ENCODE assay signal across 13 cellular contexts in genomic region chr2:25257931-25258771, GRCh38.
A peak's percentile ranks its signal among the peaks of the same experiment; 100 is the strongest.
DNase-seq lines count a peak whose midpoint lies in the region; ATAC-seq, FAIRE-seq and TF ChIP-seq lines count a peak whose summit lies in the region.
"Had no signal": no experiment of that assay in that cellular context is flagged by ENCODE, and none has a peak within 500 bp of the region (broad histone marks: within the 10 kb centered on the region; RNA-seq: fewer than 3 reads in every experiment).

No MANE protein-coding gene starts in this region.

- H3K4me3 ChIP-seq in A549 (no peak overlapping the region), astrocyte of the spinal cord (ENCODE audit: low read depth, low read length) (no peak overlapping the region), lower leg skin (ENCODE audit: low read depth, poor library complexity, severe bottlenecking) (no peak overlapping the region), spleen (no peak overlapping the region)

- in situ Hi-C loops in G401 (cut with HindIII; ENCODE audit: low sequenced_read_pairs) (no loop called here), astrocyte of the spinal cord (cut with HindIII; ENCODE audit: low sequenced_read_pairs) (no loop called here)

- H3K9me3 ChIP-seq in A549 (no peaks in the 10 kb centered on the region), spleen (no peaks in the 10 kb centered on the region)

- no peak for TF ChIP-seq RAD21 in A549 (conservative IDR thresholded peaks at IDR 0.05 in 1 of 2, IDR thresholded peaks at IDR 0.05 in 1 of 2)

- H3K27ac ChIP-seq in A549 (no peak overlapping the region), spleen (no peak overlapping the region)
- H3K27ac ChIP-seq: VCaP had no signal

- TF ChIP-seq CTCF in A549 (IDR thresholded peaks at IDR 0.05) (no peak), astrocyte of the spinal cord (IDR thresholded peaks at IDR 0.05; ENCODE audit: low read depth, low read length) (peak; percentile 9), lower leg skin (IDR thresholded peaks at IDR 0.05) (no peak), spleen (IDR thresholded peaks at IDR 0.05 in 8 of 11, conservative IDR thresholded peaks at IDR 0.05 in 3 of 11) (no peak)

- H3K27me3 ChIP-seq in spleen (replicated peaks in 1 of 7) = no peaks in the 10 kb centered on the region

- no peak for FAIRE-seq in A549 (lab: Jason Lieb, UNC)
- FAIRE-seq: islet of Langerhans had no signal

- intact Hi-C loops in lower leg skin (cut with DNase I; ENCODE audit: low total_unique reads) (no loop called here), spleen (cut with DNase I; ENCODE audit: low total_unique reads) (no loop called here)

- TF ChIP-seq EP300 in A549 (IDR thresholded peaks at IDR 0.05) = no peak

- DNase-seq in A549 (ENCODE audit: low read depth in 1 of 2, low spot score in 1 of 2) (no peak), G401 (ENCODE audit: low spot score) (peak; percentile 71), astrocyte of the spinal cord (ENCODE audit: low read depth, low spot score) (no peak), myocyte (ENCODE audit: low read depth) (peak; percentile 27), lower leg skin (ENCODE audit: low spot score in 2 of 2) (no peak), spleen (no peak)
- no peak for DNase-seq in activated T-cell treated with anti-CD3 and anti-CD28 coated beads, Interleukin-2, amount 50 U/mL, for 1 hour
- DNase-seq: NCI-H2171; stimulated activated CD4-positive, alpha-beta T cell treated with anti-CD3 and anti-CD28 coated beads, Interleukin-15, amount 100 ng/mL, for 24 hours; stimulated activated CD8-positive, alpha-beta memory T cell treated with anti-CD3 and anti-CD28 coated beads, Interleukin-4, amount 100 ng/mL, for 48 hours had no signal

- peak; percentile 27 to 44; a peak in 3 of 6 replicates for ATAC-seq in A549
- no peak for ATAC-seq in GM21526 (IDR thresholded peaks at IDR 0.05; ENCODE audit: low FRiP score, unreplicated experiment)

- CTCF ChIA-PET in A549 (lab: Yijun Ruan, JAX) = interaction anchor here (0.6 to 1.3 kb wide), 3 partner anchors 29 to 214 kb away, joined by 3 read pairs; no protein-coding TSS in a partner anchor

- H3K4me1 ChIP-seq in A549 = no peaks in the 10 kb centered on the region
- H3K4me1 ChIP-seq in spleen = peaks cover 0 to 23% (median 2%) of the 10 kb centered on the region in 6 donors

- no peak for TF ChIP-seq POLR2A in A549 (IDR thresholded peaks at IDR 0.05; ENCODE audit: low read length)
- no peak for TF ChIP-seq POLR2A in lower leg skin (IDR thresholded peaks at IDR 0.05)
- TF ChIP-seq POLR2A in spleen (IDR thresholded peaks at IDR 0.05) = no peak

- peaks cover 0 to 61% (median 2%) of the 10 kb centered on the region in 6 donors for H3K36me3 ChIP-seq in spleen

- no peak overlapping the region for H3K4me2 ChIP-seq in A549

- WGBS in A549 (ENCODE audit: missing lambda C conversion rate) = 93% methylated on average over 8 of the region's 9 CpGs
- WGBS in lower leg skin, 2 donors = 78 to 95% methylated on average over 8 to 9 of the region's 9 CpGs
- 80 to 90% (median 83%) methylated on average over 8 to 9 of the region's 9 CpGs for WGBS in spleen, 5 donors

- POLR2A ChIA-PET in A549 (lab: Yijun Ruan, JAX) = no interaction called here

TF ChIP-seq in A549, 52 proteins besides CTCF, POLR2A, EP300 and RAD21:
- TF ChIP-seq JUNB (IDR thresholded peaks at IDR 0.05) = no peak
- no peak for TF ChIP-seq RCOR1 (IDR thresholded peaks at IDR 0.05; ENCODE audit: low read depth, low read length)
- TF ChIP-seq MYC (IDR thresholded peaks at IDR 0.05; ENCODE audit: borderline replicate concordance, low read length) = no peak
- TF ChIP-seq REST (IDR thresholded peaks at IDR 0.05) = no peak
- TF ChIP-seq TP53 (CRISPR knock-in tag; IDR thresholded peaks at IDR 0.05) = no peak
- TF ChIP-seq JUN (IDR thresholded peaks at IDR 0.05) = no peak
- no peak for TF ChIP-seq HMGXB4 (CRISPR knock-in tag; IDR thresholded peaks at IDR 0.05; ENCODE audit: borderline replicate concordance)
- no peak for TF ChIP-seq EHMT2 (IDR thresholded peaks at IDR 0.05; ENCODE audit: low read depth)
- no peak for TF ChIP-seq ZFP36 (IDR thresholded peaks at IDR 0.05; ENCODE audit: borderline replicate concordance, partially characterized antibody)
- TF ChIP-seq ELK1 (IDR thresholded peaks at IDR 0.05; ENCODE audit: low read depth, low read length) = no peak
- TF ChIP-seq HOXA7 (CRISPR knock-in tag; IDR thresholded peaks at IDR 0.05) = no peak
- no peak for TF ChIP-seq PBX3 (IDR thresholded peaks at IDR 0.05)
- no peak for TF ChIP-seq ZC3H11A (IDR thresholded peaks at IDR 0.05)
- TF ChIP-seq FOSL2 (IDR thresholded peaks at IDR 0.05) = no peak
- TF ChIP-seq FOSL2 (CRISPR knock-in tag; IDR thresholded peaks at IDR 0.05) = no peak
- TF ChIP-seq MAFK (IDR thresholded peaks at IDR 0.05; ENCODE audit: partially characterized antibody) = no peak

Comparison
In these comparisons a context has a peak if more than half of its experiments do, and no peak if none do; other contexts are left out.
1. DNase-seq: peak in G401 (single experiment) and myocyte (single experiment); none in A549 (0 of 2), astrocyte of the spinal cord (single experiment), lower leg skin (0 of 2), activated T-cell treated with anti-CD3 and anti-CD28 coated beads, Interleukin-2, amount 50 U/mL, for 1 hour (single experiment) and spleen (single experiment).